ENCODE assay signal across 8 cellular contexts in the genomic region with DNA sequence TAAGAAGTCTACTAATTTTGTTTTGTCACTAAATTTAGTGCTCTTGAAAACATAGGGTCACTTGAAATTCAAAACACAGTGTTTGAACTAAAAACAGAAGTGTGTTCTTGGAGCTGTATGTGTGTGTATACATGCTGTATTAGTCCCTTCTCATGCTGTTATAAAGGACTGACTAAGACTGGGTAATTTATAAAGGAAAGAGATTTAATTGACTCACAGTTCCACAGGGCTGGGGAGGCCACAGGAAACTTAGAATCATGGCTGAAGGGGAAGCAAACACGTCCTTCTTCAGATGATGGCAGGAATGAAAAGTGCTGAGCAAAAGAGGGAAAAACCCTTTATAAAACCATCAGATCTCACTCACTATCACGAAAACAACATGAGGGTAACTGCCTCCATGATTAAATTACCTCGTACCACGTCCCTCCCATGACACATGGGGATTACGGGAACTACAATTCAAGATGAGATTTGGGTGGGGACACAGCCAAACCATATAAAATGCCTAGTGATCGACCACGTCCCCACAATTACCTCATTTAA.
"Had no signal": no experiment of that assay in that cellular context is flagged by ENCODE, and none has a peak within 500 bp of the region (broad histone marks: within the 10 kb centered on the region; RNA-seq: fewer than 3 reads in every experiment).

No MANE protein-coding gene starts in this region.

- DNase-seq: aorta; cortex of kidney; effector CD4-positive, alpha-beta T cell; islet precursor cell; midbrain; ovary; spleen had no signal

- ATAC-seq: sciatic nerve had no signal
